In genomic region chr10:101831169-101831811, GRCh38 we compare ENCODE assay signal across 9 cellular contexts. TPM values are rescaled to one million over a fixed set of nuclear protein-coding genes. Genes with fewer than 3 reads are reported as not detected.
DNase-seq lines count a peak whose midpoint lies in the region; ATAC-seq, FAIRE-seq and TF ChIP-seq lines count a peak whose summit lies in the region.
"Had no signal": no experiment of that assay in that cellular context is flagged by ENCODE, and none has a peak within 500 bp of the region (broad histone marks: within the 10 kb centered on the region; RNA-seq: fewer than 3 reads in every experiment).

No MANE protein-coding gene starts in this region.

- no peaks in the 10 kb centered on the region; the same call in 1 of the 2 replicates for H3K9me3 ChIP-seq in AG04450 (ENCODE audit: control insufficient read depth, insufficient read depth, low read length)
- H3K9me3 ChIP-seq in IMR-90 (ENCODE audit: control insufficient read depth, insufficient read depth, low read length) = no peaks in the 10 kb centered on the region
- no peaks in the 10 kb centered on the region for H3K9me3 ChIP-seq in muscle layer of duodenum (ENCODE audit: control insufficient read depth in 1 of 2, low read length in 2 of 2)

- no peak for TF ChIP-seq POLR2A in IMR-90 (IDR thresholded peaks at IDR 0.05; ENCODE audit: low read depth, low read length)

- H3K9ac ChIP-seq in IMR-90 (ENCODE audit: low read depth, low read length) = peak overlapping the region; percentile 36

- H2AK5ac ChIP-seq in IMR-90 (ENCODE audit: low read depth, low read length) = peak overlapping the region; percentile 91

- H3K27ac Mint-ChIP-seq in central memory CD8-positive, alpha-beta T cell (ENCODE audit: low read depth) = peak overlapping the region; percentile 94

- peak overlapping the region; percentile 57 for H3K27ac ChIP-seq in AG04450 (ENCODE audit: low read depth, low read length)
- H3K27ac ChIP-seq in IMR-90 (ENCODE audit: insufficient read depth, low read length) = 0 out of 2 replicates have a peak overlapping the region, but pooled peaks have one; percentile 4
- H3K27ac ChIP-seq in muscle layer of duodenum (ENCODE audit: low read length) = peak overlapping the region; percentile 63

- in situ Hi-C loops in IMR-90 (cut with MboI; ENCODE audit: low sequenced_read_pairs) = no loop called here

- no peak overlapping the region for H2BK20ac ChIP-seq in IMR-90 (ENCODE audit: low read depth, low read length)

- H4K5ac ChIP-seq in IMR-90 (ENCODE audit: low read depth, low read length) = peak overlapping the region; percentile 14

- H3K27me3 ChIP-seq in AG04450 (ENCODE audit: control insufficient read depth, insufficient read depth, low read length) = no peaks in the 10 kb centered on the region
- no peaks in the 10 kb centered on the region for H3K27me3 ChIP-seq in IMR-90 (ENCODE audit: control insufficient read depth, insufficient read depth, low read length)
- no peaks in the 10 kb centered on the region for H3K27me3 ChIP-seq in muscle layer of duodenum (ENCODE audit: low read depth, low read length)

- H4K8ac ChIP-seq in IMR-90 (ENCODE audit: low read depth in 2 of 2, low read length in 2 of 2) = peak overlapping the region; percentile 52 to 91

- peaks cover 8% of the 10 kb centered on the region for H4K20me1 ChIP-seq in IMR-90 (ENCODE audit: insufficient read depth, low read length)

- intact Hi-C loops in IMR-90 (cut with micrococcal nuclease) = no loop called here

- TF ChIP-seq RAD21 in IMR-90 (IDR thresholded peaks at IDR 0.05; ENCODE audit: low read length) = no peak

- H3K9me3 Mint-ChIP-seq in central memory CD8-positive, alpha-beta T cell = no peaks in the 10 kb centered on the region

- peaks cover 13% of the 10 kb centered on the region for H3K36me3 Mint-ChIP-seq in central memory CD8-positive, alpha-beta T cell (ENCODE audit: insufficient read depth)

- peaks cover 56% of the 10 kb centered on the region for H3K4me1 Mint-ChIP-seq in central memory CD8-positive, alpha-beta T cell

- no peak for DNase-seq in AG04450 (ENCODE audit: low read depth, low spot score)
- no peak for DNase-seq in IMR-90
- no peak for DNase-seq in central memory CD8-positive, alpha-beta T cell (ENCODE audit: low spot score in 2 of 2)
- DNase-seq in T1000 (lab: John Stamatoyannopoulos, UW) = no peak
- no peak for DNase-seq in HK-2 (ENCODE audit: unreplicated experiment)
- no peak for DNase-seq in D721Med (ENCODE audit: insufficient read length, low spot score)
- no peak for DNase-seq in GM20000 (ENCODE audit: low spot score)

- H3K4me3 Mint-ChIP-seq in central memory CD8-positive, alpha-beta T cell = peak overlapping the region; percentile 88

- peak overlapping the region; percentile 100 for H2AFZ ChIP-seq in IMR-90 (replicated peaks; ENCODE audit: low read length, poor library complexity)

- CTCF ChIA-PET in AG04450 (lab: Charles Lee) = no interaction called here
- CTCF ChIA-PET in IMR-90 (lab: Yijun Ruan, JAX) = interaction anchor here (0.8 kb wide), 1 partner anchor 12 kb away, joined by 3 read pairs; no protein-coding TSS in a partner anchor

- H3K14ac ChIP-seq in IMR-90 (replicated peaks; ENCODE audit: low read depth, low read length) = peak overlapping the region; percentile 84

- H3K56ac ChIP-seq in IMR-90 (ENCODE audit: extremely low read depth, insufficient read depth, low read length) = no peak overlapping the region

- H3K36me3 ChIP-seq in IMR-90 (ENCODE audit: control insufficient read depth, insufficient read depth, low read length) = no peaks in the 10 kb centered on the region; the same call in 1 of the 2 replicates
- H3K36me3 ChIP-seq in muscle layer of duodenum (ENCODE audit: control insufficient read depth in 1 of 2, insufficient read depth in 2 of 2, low read length in 2 of 2) = peaks cover 0 to 5% of the 10 kb centered on the region in 2 donors

- H3K4me1 ChIP-seq in IMR-90 (ENCODE audit: control insufficient read depth, insufficient read depth, low read length) = peaks cover 6% of the 10 kb centered on the region
- H3K4me1 ChIP-seq in muscle layer of duodenum (ENCODE audit: control insufficient read depth in 1 of 2, insufficient read depth in 2 of 2, low read length in 2 of 2) = peaks cover 5 to 17% of the 10 kb centered on the region in 2 donors

- H3K27me3 Mint-ChIP-seq in central memory CD8-positive, alpha-beta T cell = no peaks in the 10 kb centered on the region

- FAIRE-seq in D721Med (lab: Jason Lieb, UNC) = no peak

- H2BK5ac ChIP-seq in IMR-90 (ENCODE audit: low read depth, low read length, poor library complexity, severe bottlenecking) = peak overlapping the region; percentile 9

- H2AK9ac ChIP-seq in IMR-90 (replicated peaks; ENCODE audit: low read depth, low read length, poor library complexity) = peak overlapping the region; percentile 98

- peak overlapping the region; percentile 3; the same call in 1 of the 2 replicates for H2BK120ac ChIP-seq in IMR-90 (ENCODE audit: low read depth, low read length)

- H3K4me3 ChIP-seq in AG04450 (ENCODE audit: low read depth, low read length) (peak overlapping the region; percentile 55), IMR-90 (ENCODE audit: insufficient read depth, low read depth, low read length) (peak overlapping the region; percentile 36; the same call in 1 of the 2 replicates), muscle layer of duodenum (ENCODE audit: low read depth in 1 of 2, low read length in 2 of 2) (peak overlapping the region; percentile 53 to 66)

- dilution Hi-C loops in IMR-90 (cut with HindIII; ENCODE audit: low sequenced_read_pairs, unreplicated experiment) = no loop called here

- TF ChIP-seq CTCF in AG04450 (IDR thresholded peaks at IDR 0.05; ENCODE audit: low read depth, low read length) (no peak), IMR-90 (conservative IDR thresholded peaks at IDR 0.05; ENCODE audit: low read depth, low read length) (no peak), D721Med (IDR thresholded peaks at IDR 0.05; ENCODE audit: insufficient read depth, missing control alignments) (no peak), GM20000 (IDR thresholded peaks at IDR 0.05; ENCODE audit: extremely low read depth, missing control alignments) (no peak)

- no CpG with 5 or more reads among the region's 9 CpGs for WGBS in IMR-90 (ENCODE audit: extremely low coverage in 2 of 2, insufficient read length in 1 of 2), 2 experiments

- POLR2A ChIA-PET in AG04450 (lab: Yijun Ruan, JAX) = interaction anchor here (1.0 kb wide), 1 partner anchor 13 kb away, joined by 3 read pairs; the partner anchor contains the start of gene OGA
- POLR2A ChIA-PET in IMR-90 (lab: Charles Lee; ENCODE audit: unreplicated experiment) = no interaction called here

- H4K91ac ChIP-seq in IMR-90 (ENCODE audit: insufficient read depth, low read depth, low read length) = peak overlapping the region; percentile 75

- peak overlapping the region; percentile 84 for H3K4ac ChIP-seq in IMR-90 (ENCODE audit: low read depth, low read length)

- peaks cover 26% of the 10 kb centered on the region for H3K9me1 ChIP-seq in IMR-90 (ENCODE audit: insufficient read depth, low read length)

- peak overlapping the region; percentile 76; the same call in 1 of the 2 replicates for H3K23ac ChIP-seq in IMR-90 (ENCODE audit: low read depth, low read length)

- ATAC-seq in IMR-90 (ENCODE audit: low read depth) = no peak
- no peak for ATAC-seq in central memory CD8-positive, alpha-beta T cell (replicated peaks; ENCODE audit: extremely low read depth, poor library complexity, severe bottlenecking)

- H2BK15ac ChIP-seq in IMR-90 (ENCODE audit: low read depth, low read length) = no peak overlapping the region; the same call in 2 of the 3 replicates

- H3K79me1 ChIP-seq in IMR-90 (ENCODE audit: low read depth in 1 of 2, low read length in 2 of 2) = peaks cover 0 to 22% of the 10 kb centered on the region in 2 experiments; a peak in 2 of 4 replicates

- BruUV-seq in IMR-90 (replicated peaks; lab: Mats Ljungman, UMichigan) = no TSS peak

- H3K18ac ChIP-seq in IMR-90 (ENCODE audit: low read depth, low read length) = peak overlapping the region; percentile 7

- peak overlapping the region; percentile 71 for H3K4me2 ChIP-seq in IMR-90 (ENCODE audit: low read depth, low read length)

TF ChIP-seq in IMR-90, 13 proteins besides CTCF, POLR2A, EP300 and RAD21:
- no peak for TF ChIP-seq SMC3 (IDR thresholded peaks at IDR 0.05; ENCODE audit: low read depth, low read length)

RNA-seq across cellular contexts. Expression of gene KCNIP2, which starts 12.3 kb away (rescaled TPM):
- polyA plus RNA-seq in AG04450 (2011; rRNA removed) (0.40 and 0.61 TPM in 2 replicates), IMR-90 (2012; rRNA removed) (0.53 and 0.87 TPM in 2 replicates)
- polyA minus RNA-seq in AG04450 (2011; rRNA and poly(A)+ RNA removed) = 0.74 and 1.1 TPM in 2 replicates
- under 0.01 TPM in 1 of 2 replicates, not detected in the other for total RNA-seq in IMR-90 (2012; rRNA removed)
- polyA plus RNA-seq in IMR-90 (2012; cell fraction: cytosol; rRNA removed) = 0.03 and 0.05 TPM in 2 replicates
- polyA plus RNA-seq in IMR-90 (2012; cell fraction: nucleus; rRNA removed; ENCODE audit: low replicate concordance) = 3.9 and 6.9 TPM in 2 replicates

RNA-seq across cellular contexts. Expression of gene OGA, which starts 13.0 kb away (rescaled TPM):
- polyA plus RNA-seq in AG04450 (2011; rRNA removed) (71.9 and 82.6 TPM in 2 replicates), IMR-90 (2012; rRNA removed) (32.6 and 42.5 TPM in 2 replicates)
- polyA minus RNA-seq in AG04450 (2011; rRNA and poly(A)+ RNA removed) = 39.5 and 61.5 TPM in 2 replicates
- 62.9 and 89.7 TPM in 2 replicates for total RNA-seq in IMR-90 (2012; rRNA removed)
- 4.0 and 5.0 TPM in 2 replicates for polyA plus RNA-seq in IMR-90 (2012; cell fraction: cytosol; rRNA removed)
- polyA plus RNA-seq in IMR-90 (2012; cell fraction: nucleus; rRNA removed; ENCODE audit: low replicate concordance) = 14.8 and 154 TPM in 2 replicates

RNA-seq across cellular contexts. Expression of gene NPM3, which starts 48.0 kb away (rescaled TPM):
- polyA plus RNA-seq in AG04450 (2011; rRNA removed) (31.5 and 41.5 TPM in 2 replicates), IMR-90 (2012; rRNA removed) (72.3 and 84.1 TPM in 2 replicates)
- 37.4 and 47.6 TPM in 2 replicates for polyA minus RNA-seq in AG04450 (2011; rRNA and poly(A)+ RNA removed)
- total RNA-seq in IMR-90 (2012; rRNA removed) = 112 and 122 TPM in 2 replicates
- polyA plus RNA-seq in IMR-90 (2012; cell fraction: cytosol; rRNA removed) = 165 and 166 TPM in 2 replicates
- polyA plus RNA-seq in IMR-90 (2012; cell fraction: nucleus; rRNA removed; ENCODE audit: low replicate concordance) = 33.0 and 60.2 TPM in 2 replicates

RNA-seq across cellular contexts. Expression of gene FGF8, which starts 55.4 kb away (rescaled TPM):
- polyA plus RNA-seq in AG04450 (2011; rRNA removed) (not detected in 2 replicates), IMR-90 (2012; rRNA removed) (0.17 TPM in 1 of 2 replicates, not detected in the other)
- not detected in 2 replicates for polyA minus RNA-seq in AG04450 (2011; rRNA and poly(A)+ RNA removed)
- total RNA-seq in IMR-90 (2012; rRNA removed) = not detected in 2 replicates
- 0.20 TPM in 1 of 2 replicates, not detected in the other for polyA plus RNA-seq in IMR-90 (2012; cell fraction: cytosol; rRNA removed)
- polyA plus RNA-seq in IMR-90 (2012; cell fraction: nucleus; rRNA removed; ENCODE audit: low replicate concordance) = 0.57 and 2.5 TPM in 2 replicates
- total RNA-seq: lung microvascular endothelial cell had no signal

Comparison
In these comparisons a context has a peak if more than half of its experiments do, and no peak if none do; other contexts are left out.
1. H3K27ac ChIP-seq: peak in every context shown above with its lines; median percentile 63 in muscle layer of duodenum; 57 in AG04450; 4 in IMR-90.